Comparison of ENCODE assay signal across 9 cellular contexts in the genomic region with DNA sequence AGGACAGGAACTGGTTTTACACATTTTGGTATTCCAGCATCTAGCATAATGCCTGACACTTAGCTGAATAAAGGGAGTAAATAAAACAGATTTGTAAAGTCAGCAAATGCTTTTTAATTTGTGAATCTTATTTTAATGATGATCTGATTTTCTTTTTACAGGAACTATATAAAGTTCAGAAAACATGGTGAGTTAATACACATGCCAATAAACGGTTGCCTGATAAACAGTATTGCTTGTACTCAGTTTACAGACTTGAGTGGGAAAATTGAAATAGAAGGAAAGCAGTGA. TPM values are rescaled to one million over a fixed set of nuclear protein-coding genes. Genes with fewer than 3 reads are reported as not detected.
A peak's percentile ranks its signal among the peaks of the same experiment; 100 is the strongest.
DNase-seq lines count a peak whose midpoint lies in the region; ATAC-seq and TF ChIP-seq lines count a peak whose summit lies in the region.
"Had no signal": no experiment of that assay in that cellular context is flagged by ENCODE, and none has a peak within 500 bp of the region (broad histone marks: within the 10 kb centered on the region; RNA-seq: fewer than 3 reads in every experiment).

No MANE protein-coding gene starts in this region.

- no peaks in the 10 kb centered on the region for H3K9me3 ChIP-seq in mesodermal cell (ENCODE audit: control insufficient read depth, low read length)
- no peaks in the 10 kb centered on the region for H3K9me3 ChIP-seq in vagina

- H3K36me3 ChIP-seq in brain microvascular endothelial cell (replicated peaks) (peaks cover 34% of the 10 kb centered on the region), mesodermal cell (ENCODE audit: control insufficient read depth, insufficient read depth, low read length) (peaks cover 49% of the 10 kb centered on the region), vagina (peaks cover 0 to 30% of the 10 kb centered on the region in 2 donors)

- in situ Hi-C loops in brain microvascular endothelial cell (cut with HindIII; ENCODE audit: low pct_ligation_motif_present, low sequenced_read_pairs) = no loop called here

- peak overlapping the region; percentile 95 for H3K4me3 Mint-ChIP-seq in stimulated activated naive CD8-positive, alpha-beta T cell treated with anti-CD3 and anti-CD28 coated beads, Interleukin-15, Interleukin-2, amounts not matched to agents 100 ng/mL and 50 ng/mL, for 24 hours

- H3K4me1 Mint-ChIP-seq in stimulated activated naive CD8-positive, alpha-beta T cell treated with anti-CD3 and anti-CD28 coated beads, Interleukin-15, Interleukin-2, amounts not matched to agents 100 ng/mL and 50 ng/mL, for 24 hours (ENCODE audit: low read depth) = peaks cover 42% of the 10 kb centered on the region

- WGBS in mesodermal cell (ENCODE audit: insufficient coverage in 2 of 2), 2 experiments = 100% methylated on average over 1 of the region's 1 CpG; no CpG with 5 or more reads in 1 of the 2 experiments

- H3K27ac Mint-ChIP-seq in stimulated activated naive CD8-positive, alpha-beta T cell treated with anti-CD3 and anti-CD28 coated beads, Interleukin-15, Interleukin-2, amounts not matched to agents 100 ng/mL and 50 ng/mL, for 24 hours = peak overlapping the region; percentile 100

- CTCF ChIA-PET in RWPE1 (lab: Yijun Ruan, JAX) = no interaction called here

- H3K27ac ChIP-seq in brain microvascular endothelial cell = peak overlapping the region; percentile 96
- no peak overlapping the region for H3K27ac ChIP-seq in mesodermal cell (ENCODE audit: low read depth, low read length, severe bottlenecking)
- H3K27ac ChIP-seq in vagina = peak overlapping the region; percentile 92
- no peak overlapping the region for H3K27ac ChIP-seq in RWPE1

- POLR2A ChIA-PET in RWPE1 (lab: Yijun Ruan, JAX; ENCODE audit: low non-redundant PET) = no interaction called here

- peak overlapping the region; percentile 90 for H3K4me3 ChIP-seq in brain microvascular endothelial cell (ENCODE audit: low read depth, low read length)
- peak overlapping the region; percentile 66 for H3K4me3 ChIP-seq in mesodermal cell (ENCODE audit: extremely low read depth, insufficient read depth, low read length, poor library complexity, severe bottlenecking)
- peak overlapping the region; percentile 59 to 77 for H3K4me3 ChIP-seq in vagina

- H3K27me3 ChIP-seq in brain microvascular endothelial cell (replicated peaks) = no peaks in the 10 kb centered on the region
- no peaks in the 10 kb centered on the region for H3K27me3 ChIP-seq in vagina

- no peak for TF ChIP-seq CTCF in brain microvascular endothelial cell (IDR thresholded peaks at IDR 0.05; ENCODE audit: low read depth, low read length, missing control alignments)
- no peak for TF ChIP-seq CTCF in vagina (IDR thresholded peaks at IDR 0.05)
- no peak for TF ChIP-seq CTCF in RWPE1 (conservative IDR thresholded peaks at IDR 0.05; ENCODE audit: low read depth)

- no peaks in the 10 kb centered on the region for H3K9me3 Mint-ChIP-seq in stimulated activated naive CD8-positive, alpha-beta T cell treated with anti-CD3 and anti-CD28 coated beads, Interleukin-15, Interleukin-2, amounts not matched to agents 100 ng/mL and 50 ng/mL, for 24 hours

- no peaks in the 10 kb centered on the region for H3K27me3 Mint-ChIP-seq in stimulated activated naive CD8-positive, alpha-beta T cell treated with anti-CD3 and anti-CD28 coated beads, Interleukin-15, Interleukin-2, amounts not matched to agents 100 ng/mL and 50 ng/mL, for 24 hours

- peaks cover 13% of the 10 kb centered on the region for H3K4me1 ChIP-seq in mesodermal cell (ENCODE audit: control insufficient read depth, insufficient read depth, low read length, poor library complexity, severe bottlenecking)
- peaks cover 26% of the 10 kb centered on the region for H3K4me1 ChIP-seq in vagina

- TF ChIP-seq POLR2A in vagina (IDR thresholded peaks at IDR 0.05) = no peak

- H3K36me3 Mint-ChIP-seq in stimulated activated naive CD8-positive, alpha-beta T cell treated with anti-CD3 and anti-CD28 coated beads, Interleukin-15, Interleukin-2, amounts not matched to agents 100 ng/mL and 50 ng/mL, for 24 hours (ENCODE audit: low read depth) = peaks cover 52% of the 10 kb centered on the region

- DNase-seq in stimulated activated naive CD8-positive, alpha-beta T cell treated with anti-CD3 and anti-CD28 coated beads, Interleukin-15, Interleukin-2, amounts not matched to agents 100 U/mL and 50 U/mL, for 24 hours = no peak
- no peak for DNase-seq in brain microvascular endothelial cell
- DNase-seq in vagina (ENCODE audit: extremely low spot score in 2 of 2) = no peak
- no peak for DNase-seq in activated CD8-positive, alpha-beta memory T cell treated with anti-CD3 and anti-CD28 coated beads, Interleukin-2, amount 50 U/mL, for 48 hours
- no peak for DNase-seq in RWPE1 (ENCODE audit: low spot score)
- DNase-seq: GDM1 had no signal

- intact Hi-C loops in vagina (cut with DNase I) = no loop called here

- ATAC-seq in stimulated activated naive CD8-positive, alpha-beta T cell treated with anti-CD3 and anti-CD28 coated beads, Interleukin-15, Interleukin-2, amounts not matched to agents 100 U/mL and 50 U/mL, for 24 hours = no peak
- ATAC-seq in GM19397 (IDR thresholded peaks at IDR 0.05; ENCODE audit: unreplicated experiment) = no peak

RNA-seq across cellular contexts. Expression of a gene that starts 1.4 kb away (rescaled TPM):
- polyA plus RNA-seq in mesodermal cell (2013, experiment 1 of 2) = 240 TPM
- 271 TPM for polyA plus RNA-seq in mesodermal cell (2013, experiment 2 of 2)
- total RNA-seq in vagina = 107 TPM

RNA-seq across cellular contexts. Expression of a gene that starts 23.6 kb away (rescaled TPM):
- polyA plus RNA-seq in mesodermal cell (2013, experiment 1 of 2) = 9.4 TPM
- 6.7 TPM for polyA plus RNA-seq in mesodermal cell (2013, experiment 2 of 2)
- total RNA-seq in vagina = 8.8 TPM

RNA-seq across cellular contexts. Expression of a gene that starts 34.3 kb away (rescaled TPM):
- 2.0 TPM for polyA plus RNA-seq in mesodermal cell (2013, experiment 1 of 2)
- polyA plus RNA-seq in mesodermal cell (2013, experiment 2 of 2) = 2.1 TPM
- total RNA-seq in vagina = 9.6 TPM

Comparison
In these comparisons a context has a peak if more than half of its experiments do, and no peak if none do; other contexts are left out.
1. H3K27ac ChIP-seq: peak in brain microvascular endothelial cell (single experiment) and vagina (single experiment); none in mesodermal cell (single experiment) and RWPE1 (single experiment).
2. Peak in every context shown above with its lines, with median percentiles within 50 percentile points of each other: H3K4me3 ChIP-seq.